In genomic region chr4:36494766-36495165, GRCh38 we compare ENCODE assay signal across 29 cellular contexts.
"Had no signal": no experiment of that assay in that cellular context is flagged by ENCODE, and none has a peak within 500 bp of the region (broad histone marks: within the 10 kb centered on the region; RNA-seq: fewer than 3 reads in every experiment).

No MANE protein-coding gene starts in this region.

- H3K79me2 ChIP-seq: hepatocyte had no signal

- H3K4me2 ChIP-seq: hepatocyte had no signal

- H3K27me3 ChIP-seq: colonic mucosa, dorsolateral prefrontal cortex, esophagus muscularis mucosa, esophagus squamous epithelium, foreskin keratinocyte, gastrocnemius medialis, gastroesophageal sphincter, heart left ventricle, heart right ventricle, hepatocyte had no signal

- ATAC-seq: effector memory CD8-positive, alpha-beta T cell; esophagus mucosa; foreskin keratinocyte; gastrocnemius medialis; gastroesophageal sphincter; heart left ventricle; heart right ventricle had no signal

- FAIRE-seq: colon, endometrium, endothelial cell of umbilical vein, frontal cortex had no signal

- H3K36me3 ChIP-seq: colonic mucosa, esophagus muscularis mucosa, esophagus squamous epithelium, gastrocnemius medialis, gastroesophageal sphincter, heart left ventricle, heart right ventricle had no signal

- H2AFZ ChIP-seq: hepatocyte had no signal

- H3K27ac ChIP-seq: colonic mucosa, coronary artery, dorsolateral prefrontal cortex, epithelial cell of prostate, esophagus muscularis mucosa, esophagus squamous epithelium, foreskin keratinocyte, gastrocnemius medialis, gastroesophageal sphincter, heart left ventricle, heart right ventricle, hepatocyte had no signal

- DNase-seq: colonic mucosa; cortex of kidney; dermis blood vessel endothelial cell; dorsolateral prefrontal cortex; effector CD4-positive, alpha-beta T cell; effector CD8-positive, alpha-beta T cell; effector memory CD4-positive, alpha-beta T cell; effector memory CD8-positive, alpha-beta T cell; endodermal cell; erythroblast; esophagus squamous epithelium; foreskin fibroblast; foreskin keratinocyte; foreskin melanocyte; gastrocnemius medialis; glutamatergic neuron; head of caudate nucleus; heart left ventricle; heart right ventricle had no signal

- H3K9me3 ChIP-seq: colonic mucosa, esophagus muscularis mucosa, esophagus squamous epithelium, gastrocnemius medialis, gastroesophageal sphincter, heart left ventricle, heart right ventricle had no signal

- H3K4me1 ChIP-seq: colonic mucosa, esophagus muscularis mucosa, esophagus squamous epithelium, gastrocnemius medialis, gastroesophageal sphincter, heart left ventricle, heart right ventricle had no signal

- H3K4me3 ChIP-seq: colonic mucosa, coronary artery, dorsolateral prefrontal cortex, esophagus muscularis mucosa, esophagus squamous epithelium, gastrocnemius medialis, gastroesophageal sphincter, heart left ventricle, heart right ventricle, hepatocyte had no signal
